ENCODE assay signal across 1 cellular context in genomic region chr5:32308951-32309350, GRCh38.
TF ChIP-seq lines count a peak whose summit lies in the region.

No MANE protein-coding gene starts in this region.

TF ChIP-seq in K562, 482 proteins besides CTCF, POLR2A, EP300 and RAD21 (continued from another document):
- TF ChIP-seq ZBTB2 (IDR thresholded peaks at IDR 0.05), result no peak
- TF ChIP-seq PPARD (CRISPR knock-in tag; IDR thresholded peaks at IDR 0.05), result no peak
- TF ChIP-seq TCFL5 (CRISPR knock-in tag; conservative IDR thresholded peaks at IDR 0.05), result no peak
- TF ChIP-seq CEBPG (CRISPR knock-in tag; IDR thresholded peaks at IDR 0.05), result no peak
- TF ChIP-seq CEBPG (tag; conservative IDR thresholded peaks at IDR 0.05 in 1 of 2, IDR thresholded peaks at IDR 0.05 in 1 of 2), result no peak
- TF ChIP-seq TOE1 (IDR thresholded peaks at IDR 0.05; ENCODE audit: borderline replicate concordance), result no peak
- TF ChIP-seq TOE1 (CRISPR knock-in tag; IDR thresholded peaks at IDR 0.05; ENCODE audit: borderline replicate concordance, low read depth), result no peak
- TF ChIP-seq POLR2B (IDR thresholded peaks at IDR 0.05; ENCODE audit: low read depth, partially characterized antibody), result no peak
- no peak for TF ChIP-seq ZNF407 (IDR thresholded peaks at IDR 0.05; ENCODE audit: low read depth)
- TF ChIP-seq CREBBP (IDR thresholded peaks at IDR 0.05; ENCODE audit: low read depth, low read length), result no peak
- no peak for TF ChIP-seq ZNF263 (CRISPR knock-in tag; IDR thresholded peaks at IDR 0.05; ENCODE audit: borderline replicate concordance)
- no peak for TF ChIP-seq ZNF707 (CRISPR knock-in tag; conservative IDR thresholded peaks at IDR 0.05)
- TF ChIP-seq POLR2G (IDR thresholded peaks at IDR 0.05; ENCODE audit: low read depth, low read length), result no peak
